In genomic region chr13:112510002-112510780, GRCh38 we compare ENCODE assay signal across 8 cellular contexts.
A peak's percentile ranks its signal among the peaks of the same experiment; 100 is the strongest.
DNase-seq lines count a peak whose midpoint lies in the region; ATAC-seq and TF ChIP-seq lines count a peak whose summit lies in the region.

No MANE protein-coding gene starts in this region.

- no peak overlapping the region for H3K4me3 ChIP-seq in iPS-20b (ENCODE audit: low read length)

- DNase-seq in 8988T (peak; percentile 58), NCI-H146 treated with DMSO at 0.1 percent for 48 hours (lab: John Stamatoyannopoulos, UW; ENCODE audit: unreplicated experiment) (peak; percentile 36), amniotic epithelial cell (ENCODE audit: low read depth) (peak; percentile 78), superior temporal gyrus (ENCODE audit: extremely low spot score) (peak; percentile 81), HK-2 (ENCODE audit: unreplicated experiment) (no peak)

- H3K27me3 ChIP-seq in iPS-20b (ENCODE audit: insufficient read depth, low read length): no peaks in the 10 kb centered on the region

- H3K9ac ChIP-seq in iPS-20b (ENCODE audit: low read depth, low read length): 0 out of 2 replicates have a peak overlapping the region, but pooled peaks have one; percentile 23

- H3K4me1 ChIP-seq in iPS-20b (ENCODE audit: insufficient read depth, low read length): peaks cover 7% of the 10 kb centered on the region

- peak; percentile 48; the same call in 2 of the 3 replicates for TF ChIP-seq CTCF in GM12872 (IDR thresholded peaks at IDR 0.05; ENCODE audit: insufficient read depth, low read depth, low read length)

- H3K9me3 ChIP-seq in iPS-20b (ENCODE audit: insufficient read depth, low read depth, low read length): no peaks in the 10 kb centered on the region

- ATAC-seq in GM21717 (IDR thresholded peaks at IDR 0.05; ENCODE audit: unreplicated experiment): no peak

- H3K36me3 ChIP-seq in iPS-20b (ENCODE audit: insufficient read depth, low read depth, low read length): peaks cover 57% of the 10 kb centered on the region

- H3K27ac ChIP-seq in iPS-20b (ENCODE audit: low read length): no peak overlapping the region
